1 cellular context compared by ENCODE assay signal in the genomic region with DNA sequence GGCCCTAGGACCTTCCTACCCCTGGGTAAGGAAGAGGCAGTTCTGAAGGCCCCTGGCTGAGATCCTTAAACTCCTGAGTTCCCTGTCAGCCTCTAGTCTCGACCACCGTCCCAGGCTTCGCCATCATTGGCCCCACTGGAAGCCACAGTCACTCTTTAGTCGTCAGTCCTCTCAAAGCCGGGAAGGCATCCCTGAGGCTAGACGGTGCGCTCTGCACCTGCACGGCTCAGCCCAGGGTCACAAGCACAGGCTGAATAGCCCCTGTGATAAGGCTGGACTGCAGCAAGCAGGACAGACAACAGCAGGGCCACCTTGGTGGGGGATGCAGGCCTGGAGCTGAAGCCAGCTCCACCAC.
TF ChIP-seq lines count a peak whose summit lies in the region.

No MANE protein-coding gene starts in this region.

TF ChIP-seq in HEK293T, 16 proteins besides CTCF, POLR2A, EP300 and RAD21 (continued from another document):
- TF ChIP-seq PKNOX1 (IDR thresholded peaks at IDR 0.05) (no peak), FOXK2 (IDR thresholded peaks at IDR 0.05) (no peak), NFRKB (IDR thresholded peaks at IDR 0.05) (no peak), TARDBP (IDR thresholded peaks at IDR 0.05) (no peak), BHLHE40 (IDR thresholded peaks at IDR 0.05; ENCODE audit: borderline replicate concordance) (no peak), SP1 (IDR thresholded peaks at IDR 0.05) (no peak), ELF4 (IDR thresholded peaks at IDR 0.05) (no peak), SUZ12 (IDR thresholded peaks at IDR 0.05) (no peak)
